ENCODE assay signal across 8 cellular contexts in genomic region chr16:87855852-87856715, GRCh38. TPM values are rescaled to one million over a fixed set of nuclear protein-coding genes. Genes with fewer than 3 reads are reported as not detected.
A peak's percentile ranks its signal among the peaks of the same experiment; 100 is the strongest.
DNase-seq lines count a peak whose midpoint lies in the region; ATAC-seq and TF ChIP-seq lines count a peak whose summit lies in the region.

No MANE protein-coding gene starts in this region.

- no peak overlapping the region for H3K4me2 ChIP-seq in OCI-LY3 (ENCODE audit: low read length)

- DNase-seq in DMS53 treated with DMSO at 0.1 percent for 48 hours (lab: John Stamatoyannopoulos, UW; ENCODE audit: unreplicated experiment) (peak; percentile 38), memory B cell (ENCODE audit: low spot score in 2 of 2) (peak in 1 of 2 donors; percentile 50), ureter (ENCODE audit: low spot score) (peak; percentile 76), NCI-H2029 (lab: John Stamatoyannopoulos, UW) (no peak), GM20000 (ENCODE audit: low spot score) (no peak)
- DNase-seq in central memory CD4-positive, alpha-beta T cell = peak; percentile 21

- peaks cover 86% of the 10 kb centered on the region for H4K20me1 ChIP-seq in OCI-LY3 (ENCODE audit: insufficient read depth, low read length)

- peak overlapping the region; percentile 82 for H3K27ac Mint-ChIP-seq in memory B cell

- H3K27ac ChIP-seq in OCI-LY3 (ENCODE audit: low read length) = peak overlapping the region; percentile 14; the same call in 1 of the 2 replicates

- ATAC-seq in memory B cell (ENCODE audit: low read depth) = peak; percentile 64
- ATAC-seq in GM21515 (IDR thresholded peaks at IDR 0.05; ENCODE audit: unreplicated experiment) = no peak

- no peak overlapping the region for H2AFZ ChIP-seq in OCI-LY3 (ENCODE audit: low read depth, low read length)

- H3K27me3 Mint-ChIP-seq in memory B cell = no peaks in the 10 kb centered on the region

- H3K36me3 ChIP-seq in OCI-LY3 (replicated peaks; ENCODE audit: low read depth, low read length) = peaks cover 35% of the 10 kb centered on the region

- no peaks in the 10 kb centered on the region for H3K9me3 Mint-ChIP-seq in memory B cell

- H3K9ac ChIP-seq in OCI-LY3 (ENCODE audit: low read length) = no peak overlapping the region

- peak overlapping the region; percentile 82 for H3K4me3 Mint-ChIP-seq in memory B cell

- H3K79me2 ChIP-seq in OCI-LY3 (ENCODE audit: low read length) = peaks cover 96% of the 10 kb centered on the region

- no peaks in the 10 kb centered on the region for H3K9me3 ChIP-seq in OCI-LY3 (ENCODE audit: insufficient read depth, low read length)

- TF ChIP-seq CTCF in OCI-LY3 (IDR thresholded peaks at IDR 0.05; ENCODE audit: low read depth, low read length) (no peak), GM20000 (IDR thresholded peaks at IDR 0.05; ENCODE audit: extremely low read depth, missing control alignments) (no peak)

- H3K27me3 ChIP-seq in OCI-LY3 (ENCODE audit: low read depth, low read length) = no peaks in the 10 kb centered on the region

- no peak overlapping the region for H3K4me3 ChIP-seq in OCI-LY3 (ENCODE audit: low read length)

- H3K4me1 ChIP-seq in OCI-LY3 (ENCODE audit: low read length) = peaks cover 58% of the 10 kb centered on the region

- peaks cover 21% of the 10 kb centered on the region for H3K4me1 Mint-ChIP-seq in memory B cell

- peaks cover 1% of the 10 kb centered on the region for H3K36me3 Mint-ChIP-seq in memory B cell

RNA-seq across cellular contexts. Expression of gene SLC7A5, which starts 13.2 kb away (rescaled TPM):
- total RNA-seq in ureter = 91.8 TPM

Comparison
In these comparisons a context has a peak if more than half of its experiments do, and no peak if none do; other contexts are left out.
1. DNase-seq: peak in DMS53 treated with DMSO at 0.1 percent for 48 hours (single experiment), central memory CD4-positive, alpha-beta T cell (single experiment) and ureter (single experiment); none in NCI-H2029 (single experiment) and GM20000 (single experiment).